In genomic region chr2:215609089-215610032, GRCh38 we compare ENCODE assay signal across 16 cellular contexts.
DNase-seq lines count a peak whose midpoint lies in the region; ATAC-seq and TF ChIP-seq lines count a peak whose summit lies in the region.
"Had no signal": no experiment of that assay in that cellular context is flagged by ENCODE, and none has a peak within 500 bp of the region (broad histone marks: within the 10 kb centered on the region; RNA-seq: fewer than 3 reads in every experiment).

No MANE protein-coding gene starts in this region.

- H3K4me1 ChIP-seq in mesendoderm (ENCODE audit: control insufficient read depth, low read depth, low read length): peaks cover 3% of the 10 kb centered on the region
- H3K4me1 ChIP-seq: parathyroid adenoma, SJCRH30, testis had no signal

- H4K8ac ChIP-seq in mesendoderm (ENCODE audit: low read depth, low read length): no peak overlapping the region

- TF ChIP-seq CTCF in epithelial cell of proximal tubule (conservative IDR thresholded peaks at IDR 0.05; ENCODE audit: low read depth, low read length): no peak

- H4K5ac ChIP-seq in mesendoderm (ENCODE audit: low read length): no peak overlapping the region

- no peaks in the 10 kb centered on the region for H3K79me2 ChIP-seq in mesendoderm (ENCODE audit: control insufficient read depth, insufficient read depth, low read length)
- H3K79me2 ChIP-seq: parathyroid adenoma had no signal

- no peak overlapping the region for H2BK15ac ChIP-seq in mesendoderm (replicated peaks; ENCODE audit: low read depth)

- no peak overlapping the region for H3K18ac ChIP-seq in mesendoderm (ENCODE audit: low read length)

- ATAC-seq in GM18502 (IDR thresholded peaks at IDR 0.05; ENCODE audit: poor library complexity, unreplicated experiment) (no peak), HG03280 (IDR thresholded peaks at IDR 0.05; ENCODE audit: unreplicated experiment) (no peak)

- H2BK5ac ChIP-seq in mesendoderm (ENCODE audit: low read length): no peak overlapping the region

- peak; percentile 13 for DNase-seq in GM03348 (ENCODE audit: low spot score)
- DNase-seq in RPMI7951 (ENCODE audit: low read depth): peak; percentile 42
- peak; percentile 16 for DNase-seq in epithelial cell of proximal tubule (ENCODE audit: low read depth)
- DNase-seq in mesendoderm: no peak
- DNase-seq in retina: no peak
- no peak for DNase-seq in NCI-H1417 (lab: John Stamatoyannopoulos, UW)
- DNase-seq: activated T-cell treated with anti-CD3 and anti-CD28 coated beads, Interleukin-2, amount 50 U/mL, for 72 hours; amniotic stem cell; DMS 273 treated with DMSO at 0.1 percent for 48 hours; MG63; NCI-H2171 treated with DMSO at 0.1 percent for 48 hours; SJCRH30; testis had no signal

- H3K27ac ChIP-seq in mesendoderm (ENCODE audit: low read depth, low read length): no peak overlapping the region
- H3K27ac ChIP-seq: parathyroid adenoma, SJCRH30, testis had no signal

- no peaks in the 10 kb centered on the region for H3K36me3 ChIP-seq in mesendoderm (ENCODE audit: control insufficient read depth, insufficient read depth, low read length)
- H3K36me3 ChIP-seq: MG63, SJCRH30 had no signal

- no peak overlapping the region for H3K4ac ChIP-seq in mesendoderm (ENCODE audit: low read depth, low read length)

- no peak overlapping the region for H3K56ac ChIP-seq in mesendoderm (ENCODE audit: low read length)

- no peak overlapping the region for H3K4me2 ChIP-seq in mesendoderm (ENCODE audit: low read length)

- no peak overlapping the region for H3K23ac ChIP-seq in mesendoderm (ENCODE audit: low read length)

- no peak overlapping the region for H3K9ac ChIP-seq in mesendoderm (ENCODE audit: low read length)
- H3K9ac ChIP-seq: parathyroid adenoma had no signal

- H3K4me3 ChIP-seq in epithelial cell of proximal tubule (ENCODE audit: low read depth, low read length) (no peak overlapping the region), mesendoderm (ENCODE audit: low read length) (no peak overlapping the region)
- H3K4me3 ChIP-seq: MG63, SJCRH30, testis had no signal

- WGBS in mesendoderm (ENCODE audit: extremely low coverage, insufficient coverage, low lambda C conversion rate): no CpG with 5 or more reads among the region's 8 CpGs

- H2BK120ac ChIP-seq in mesendoderm (ENCODE audit: low read depth, low read length): no peak overlapping the region

- peak overlapping the region; percentile 13 for H2AK5ac ChIP-seq in mesendoderm (ENCODE audit: low read length)

- H3K79me1 ChIP-seq in mesendoderm (ENCODE audit: low read length): no peaks in the 10 kb centered on the region

- H3K27me3 ChIP-seq in mesendoderm (ENCODE audit: insufficient read depth, low read length, poor library complexity): no peaks in the 10 kb centered on the region
- H3K27me3 ChIP-seq: MG63, SJCRH30, testis had no signal

Comparison
In these comparisons a context has a peak if more than half of its experiments do, and no peak if none do; other contexts are left out.
1. DNase-seq: peak in GM03348 (single experiment), RPMI7951 (single experiment) and epithelial cell of proximal tubule (single experiment); none in mesendoderm (single experiment), retina (single experiment) and NCI-H1417 (0 of 3).